28 cellular contexts compared by ENCODE assay signal in the genomic region with DNA sequence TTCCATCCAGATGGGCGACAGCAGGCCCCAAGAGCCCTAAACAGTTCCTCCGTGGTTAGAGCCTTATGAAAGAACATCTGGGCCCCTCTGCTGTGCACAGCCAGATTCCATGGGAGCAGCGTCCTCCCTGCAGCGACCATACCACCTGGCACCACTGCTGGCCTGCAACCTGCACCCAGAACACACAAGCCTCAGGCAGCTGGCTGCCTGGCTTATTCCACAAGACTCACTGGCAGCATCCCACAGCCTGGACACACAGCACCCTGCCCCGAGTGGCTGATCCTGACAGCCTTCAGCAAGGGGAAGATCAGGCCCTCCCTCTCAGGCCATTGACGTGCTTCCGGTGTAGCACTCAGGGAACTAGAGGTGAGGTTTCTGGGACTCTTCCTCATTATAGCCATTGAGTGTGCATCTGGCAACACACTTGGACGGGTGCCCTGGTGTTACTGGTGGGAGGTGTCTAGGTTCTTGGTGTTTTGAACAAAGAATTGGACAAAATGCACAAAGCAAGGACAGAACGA. TPM values are rescaled to one million over a fixed set of nuclear protein-coding genes. Genes with fewer than 3 reads are reported as not detected.
"Had no signal": no experiment of that assay in that cellular context is flagged by ENCODE, and none has a peak within 500 bp of the region (broad histone marks: within the 10 kb centered on the region; RNA-seq: fewer than 3 reads in every experiment).

No MANE protein-coding gene starts in this region.

- H3K4me3 Mint-ChIP-seq: activated CD4-positive, alpha-beta memory T cell treated with anti-CD3 and anti-CD28 coated beads, Interleukin-2, amount 10 ng/mL, durations not matched to agents 7 days and 5 days; activated naive CD4-positive, alpha-beta T cell treated with anti-CD3 and anti-CD28 coated beads, Interleukin-2, amount 10 ng/mL, durations not matched to agents 7 days and 5 days; effector memory CD8-positive, alpha-beta T cell; memory B cell; nephron progenitor cell; stimulated activated naive CD8-positive, alpha-beta T cell treated with anti-CD3 and anti-CD28 coated beads, Interleukin-15, Interleukin-2, amounts not matched to agents 100 ng/mL and 50 ng/mL, for 24 hours had no signal

- H3K4me1 Mint-ChIP-seq: activated naive CD4-positive, alpha-beta T cell treated with anti-CD3 and anti-CD28 coated beads, Interleukin-2, amount 10 ng/mL, durations not matched to agents 7 days and 5 days; nephron progenitor cell had no signal

- H3K36me3 Mint-ChIP-seq: activated naive CD4-positive, alpha-beta T cell treated with anti-CD3 and anti-CD28 coated beads, Interleukin-2, amount 10 ng/mL, durations not matched to agents 7 days and 5 days; memory B cell had no signal

- H3K4me1 ChIP-seq: colonic mucosa, gastrocnemius medialis, heart left ventricle, right lobe of liver, upper lobe of right lung had no signal

- H3K9me3 ChIP-seq: colonic mucosa, gastrocnemius medialis, right lobe of liver, thyroid gland, upper lobe of right lung had no signal

- ATAC-seq: effector memory CD8-positive, alpha-beta T cell; esophagus mucosa; gastrocnemius medialis; left cardiac atrium; upper lobe of right lung had no signal

- H3K27me3 ChIP-seq: colonic mucosa, gastrocnemius medialis, heart left ventricle, right lobe of liver, thyroid gland, upper lobe of right lung had no signal

- H3K27ac ChIP-seq: colonic mucosa, dorsolateral prefrontal cortex, gastrocnemius medialis, heart left ventricle, right lobe of liver, skin epidermis, thyroid gland, upper lobe of right lung had no signal

- DNase-seq: activated CD4-positive, alpha-beta memory T cell treated with anti-CD3 and anti-CD28 coated beads, Interleukin-2, amount 10 ng/mL, durations not matched to agents 7 days and 5 days; activated CD4-positive, alpha-beta T cell treated with anti-CD3 and anti-CD28 coated beads for 48 hours; activated CD4-positive, CD25-positive, alpha-beta regulatory T cell; activated effector memory CD4-positive, alpha-beta T cell treated with anti-CD3 and anti-CD28 coated beads, Interleukin-2, amount 50 U/mL, for 16 hours; activated naive CD4-positive, alpha-beta T cell treated with anti-CD3 and anti-CD28 coated beads, Interleukin-2, amount 10 ng/mL, durations not matched to agents 7 days and 5 days; activated T-cell treated with anti-CD3 and anti-CD28 coated beads for 4 hours; amygdala; colonic mucosa; dorsolateral prefrontal cortex; effector memory CD8-positive, alpha-beta T cell; gastrocnemius medialis; heart left ventricle; left cardiac atrium; nephron progenitor cell; nucleus accumbens; right lobe of liver; stimulated activated CD4-positive, alpha-beta T cell treated with anti-CD3 and anti-CD28 coated beads, Interleukin-1b, Interleukin-23, amount 100 ng/mL, for 48 hours; substantia nigra; thyroid gland; upper lobe of right lung had no signal

- H3K36me3 ChIP-seq: colonic mucosa, gastrocnemius medialis, heart left ventricle, right lobe of liver, thyroid gland, upper lobe of right lung had no signal

- H3K9me3 Mint-ChIP-seq: activated CD4-positive, alpha-beta memory T cell treated with anti-CD3 and anti-CD28 coated beads, Interleukin-2, amount 10 ng/mL, durations not matched to agents 7 days and 5 days; effector memory CD8-positive, alpha-beta T cell had no signal

- H3K4me3 ChIP-seq: colonic mucosa, dorsolateral prefrontal cortex, gastrocnemius medialis, heart left ventricle, right lobe of liver, skin epidermis, thyroid gland, upper lobe of right lung had no signal

- H3K27ac Mint-ChIP-seq: activated CD4-positive, alpha-beta memory T cell treated with anti-CD3 and anti-CD28 coated beads, Interleukin-2, amount 10 ng/mL, durations not matched to agents 7 days and 5 days; activated naive CD4-positive, alpha-beta T cell treated with anti-CD3 and anti-CD28 coated beads, Interleukin-2, amount 10 ng/mL, durations not matched to agents 7 days and 5 days; effector memory CD8-positive, alpha-beta T cell; memory B cell; nephron progenitor cell; stimulated activated naive CD8-positive, alpha-beta T cell treated with anti-CD3 and anti-CD28 coated beads, Interleukin-15, Interleukin-2, amounts not matched to agents 100 ng/mL and 50 ng/mL, for 24 hours had no signal

RNA-seq across cellular contexts. Expression of a gene that starts 37.5 kb away (rescaled TPM):
- total RNA-seq: activated CD4-positive, alpha-beta memory T cell treated with anti-CD3 and anti-CD28 coated beads, Interleukin-2, amount 10 ng/mL, durations not matched to agents 7 days and 5 days; bronchial epithelial cell; dorsolateral prefrontal cortex; endothelial cell of umbilical vein; esophagus mucosa; gastrocnemius medialis; heart left ventricle; left cardiac atrium; liver; right lobe of liver; thyroid gland; upper lobe of right lung had no signal
- polyA plus RNA-seq: endothelial cell of umbilical vein, heart left ventricle, liver had no signal

RNA-seq across cellular contexts. Expression of a gene that starts 41.2 kb away (rescaled TPM):
- total RNA-seq: activated CD4-positive, alpha-beta memory T cell treated with anti-CD3 and anti-CD28 coated beads, Interleukin-2, amount 10 ng/mL, durations not matched to agents 7 days and 5 days; bronchial epithelial cell; dorsolateral prefrontal cortex; endothelial cell of umbilical vein; esophagus mucosa; gastrocnemius medialis; heart left ventricle; left cardiac atrium; liver; mononuclear cell; right lobe of liver; thyroid gland; upper lobe of right lung had no signal
- polyA plus RNA-seq: endothelial cell of umbilical vein, heart left ventricle, liver had no signal
